In the genomic region with DNA sequence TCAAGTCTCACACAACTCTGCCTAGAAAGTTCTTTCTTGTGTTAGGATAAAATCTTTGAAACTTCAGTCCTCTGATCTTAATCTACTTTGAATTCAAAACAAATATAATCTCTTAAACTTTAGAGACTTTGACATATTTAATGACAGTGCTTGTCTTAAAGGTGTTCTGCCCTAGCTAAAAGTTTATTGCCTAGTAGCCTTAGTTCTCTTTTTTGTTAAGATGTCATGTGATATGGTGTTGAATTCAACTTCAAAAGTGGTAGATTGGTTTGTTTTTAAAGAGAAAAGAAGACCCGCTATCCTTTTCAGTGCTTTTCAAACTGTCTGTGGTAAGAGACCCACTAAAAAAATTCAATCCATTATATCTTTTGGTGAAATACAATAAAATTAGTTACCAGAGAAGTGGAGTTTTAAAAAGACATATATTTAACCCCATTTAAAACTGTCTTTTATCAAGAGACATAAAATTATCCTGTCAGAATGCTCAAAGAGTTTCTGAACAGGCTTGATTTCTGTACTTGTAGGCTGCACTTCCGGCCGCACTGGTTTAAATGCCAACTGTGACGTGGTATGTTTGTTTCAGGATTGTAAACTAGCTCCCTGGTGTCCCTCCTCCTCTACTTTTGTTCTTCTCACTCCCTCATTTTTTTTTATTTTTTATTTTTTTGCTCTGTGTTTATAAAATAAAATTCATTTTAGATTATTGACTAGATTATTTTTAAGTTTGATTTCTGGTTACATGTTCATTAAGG, we compare ENCODE assay signal across 10 cellular contexts.
A peak's percentile ranks its signal among the peaks of the same experiment; 100 is the strongest.
DNase-seq lines count a peak whose midpoint lies in the region; ATAC-seq, FAIRE-seq and TF ChIP-seq lines count a peak whose summit lies in the region.
"Had no signal": no experiment of that assay in that cellular context is flagged by ENCODE, and none has a peak within 500 bp of the region (broad histone marks: within the 10 kb centered on the region; RNA-seq: fewer than 3 reads in every experiment).

No MANE protein-coding gene starts in this region.

- no peak overlapping the region for H3K9ac ChIP-seq in endothelial cell of umbilical vein (replicated peaks; ENCODE audit: extremely low read depth, insufficient read depth, low read length)

- H3K36me3 ChIP-seq in MG63 (peaks cover 8% of the 10 kb centered on the region), endothelial cell of umbilical vein (ENCODE audit: control insufficient read depth in 2 of 2, extremely low read depth in 1 of 2, insufficient read depth in 2 of 2, low read length in 2 of 2) (no peaks in the 10 kb centered on the region), muscle layer of duodenum (ENCODE audit: control insufficient read depth in 1 of 2, insufficient read depth in 2 of 2, low read length in 2 of 2) (no peaks in the 10 kb centered on the region)

- TF ChIP-seq CTCF in 22Rv1 (IDR thresholded peaks at IDR 0.05) (no peak), endothelial cell of umbilical vein (IDR thresholded peaks at IDR 0.05; ENCODE audit: extremely low read depth in 1 of 2, insufficient read depth in 1 of 2, low read depth in 1 of 2, low read length in 2 of 2) (no peak)

- peaks cover 9% of the 10 kb centered on the region for H3K4me1 ChIP-seq in endothelial cell of umbilical vein (ENCODE audit: control insufficient read depth, extremely low read depth, insufficient read depth, low read length)
- H3K4me1 ChIP-seq in muscle layer of duodenum (ENCODE audit: control insufficient read depth in 1 of 2, insufficient read depth in 2 of 2, low read length in 2 of 2), result peaks cover 0 to 30% of the 10 kb centered on the region in 2 donors

- no peak overlapping the region for H2AFZ ChIP-seq in endothelial cell of umbilical vein (ENCODE audit: low read depth, low read length)

- BruUV-seq in endothelial cell of umbilical vein (replicated peaks; lab: Mats Ljungman, UMichigan), result no TSS peak

- peaks cover 47% of the 10 kb centered on the region for H4K20me1 ChIP-seq in endothelial cell of umbilical vein (replicated peaks; ENCODE audit: control insufficient read depth, extremely low read depth, insufficient read depth, low read length)

- H3K27me3 ChIP-seq in MG63 (no peaks in the 10 kb centered on the region), endothelial cell of umbilical vein (ENCODE audit: control insufficient read depth in 2 of 2, insufficient read depth in 2 of 2, low read length in 2 of 2) (no peaks in the 10 kb centered on the region), muscle layer of duodenum (ENCODE audit: low read depth, low read length) (no peaks in the 10 kb centered on the region)

- CTCF ChIA-PET in endothelial cell of umbilical vein (lab: Charles Lee), result interaction anchor here (1.0 to 1.7 kb wide), 3 partner anchors 10 to 64 kb away, joined by 3 to 4 read pairs (median 4); no protein-coding TSS in a partner anchor

- H3K9me1 ChIP-seq in endothelial cell of umbilical vein (replicated peaks; ENCODE audit: control insufficient read depth, extremely low read depth, insufficient read depth, low read length), result peaks cover 6% of the 10 kb centered on the region

- H3K27ac ChIP-seq in 22Rv1, result peak overlapping the region; percentile 72
- H3K27ac ChIP-seq in endothelial cell of umbilical vein (ENCODE audit: insufficient read depth, low read depth, low read length), result peak overlapping the region; percentile 10
- H3K27ac ChIP-seq in muscle layer of duodenum (ENCODE audit: low read length), result peak overlapping the region; percentile 5

- H3K9me3 ChIP-seq in MG63 (peaks cover 4% of the 10 kb centered on the region; the same call in 1 of the 2 replicates), endothelial cell of umbilical vein (replicated peaks; ENCODE audit: control insufficient read depth, insufficient read depth, low read length) (no peaks in the 10 kb centered on the region), muscle layer of duodenum (ENCODE audit: control insufficient read depth in 1 of 2, low read length in 2 of 2) (no peaks in the 10 kb centered on the region)

- intact Hi-C loops in endothelial cell of umbilical vein (cut with micrococcal nuclease), result no loop called here

- dilution Hi-C loops in endothelial cell of umbilical vein (cut with MboI; ENCODE audit: extremely low pct_ligation_motif_present, low sequenced_read_pairs), result no loop called here

- no peak overlapping the region for H3K4me3 ChIP-seq in MG63
- H3K4me3 ChIP-seq in endothelial cell of umbilical vein (replicated peaks in 1 of 3; ENCODE audit: insufficient read depth in 1 of 3, low read depth in 1 of 3, low read length in 3 of 3), result no peak overlapping the region
- H3K4me3 ChIP-seq in muscle layer of duodenum (ENCODE audit: low read depth in 1 of 2, low read length in 2 of 2), result no peak overlapping the region

- no peak for ATAC-seq in HG03571 (IDR thresholded peaks at IDR 0.05; ENCODE audit: unreplicated experiment)

- DNase-seq in MG63 (peak; percentile 53), endothelial cell of umbilical vein (ENCODE audit: low read depth, low spot score) (peak; percentile 63), NCI-H146 (lab: John Stamatoyannopoulos, UW) (no peak), GM19240 (ENCODE audit: insufficient read length, low spot score) (no peak), GOT3 (lab: John Stamatoyannopoulos, UW) (no peak)
- DNase-seq: DMS79, SW 1271 had no signal

- POLR2A ChIA-PET in endothelial cell of umbilical vein (lab: Charles Lee), result no interaction called here

- FAIRE-seq in endothelial cell of umbilical vein (lab: Jason Lieb, UNC), result no peak

- H3K79me2 ChIP-seq in endothelial cell of umbilical vein (ENCODE audit: control insufficient read depth, insufficient read depth, low read length), result peaks cover 100% of the 10 kb centered on the region

- H3K4me2 ChIP-seq in endothelial cell of umbilical vein (ENCODE audit: insufficient read depth, low read length), result peak overlapping the region; percentile 53

- no peak for TF ChIP-seq POLR2A in endothelial cell of umbilical vein (IDR thresholded peaks at IDR 0.05; ENCODE audit: low read depth, low read length)

TF ChIP-seq in endothelial cell of umbilical vein, 7 proteins besides CTCF, POLR2A, EP300 and RAD21:
- TF ChIP-seq POLR2AphosphoS5 (IDR thresholded peaks at IDR 0.05; ENCODE audit: insufficient read depth, low read depth, low read length), result no peak
- TF ChIP-seq, protein P1, sequence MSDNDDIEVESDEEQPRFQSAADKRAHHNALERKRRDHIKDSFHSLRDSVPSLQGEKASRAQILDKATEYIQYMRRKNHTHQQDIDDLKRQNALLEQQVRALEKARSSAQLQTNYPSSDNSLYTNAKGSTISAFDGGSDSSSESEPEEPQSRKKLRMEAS (IDR thresholded peaks at IDR 0.05; ENCODE audit: insufficient read depth, insufficient read length), result no peak
- TF ChIP-seq MYC (IDR thresholded peaks at IDR 0.05; ENCODE audit: low read depth, low read length), result no peak
- no peak for TF ChIP-seq FOS (IDR thresholded peaks at IDR 0.05; ENCODE audit: borderline replicate concordance, insufficient read depth, low read length)
- no peak for TF ChIP-seq EZH2 (IDR thresholded peaks at IDR 0.05; ENCODE audit: borderline replicate concordance, low read depth, low read length, severe bottlenecking)
- TF ChIP-seq JUN (IDR thresholded peaks at IDR 0.05; ENCODE audit: borderline replicate concordance, insufficient read depth, insufficient read length, low read depth), result no peak
- TF ChIP-seq GATA2 (IDR thresholded peaks at IDR 0.05; ENCODE audit: insufficient read depth, insufficient read length, low read depth, low read length), result no peak

Comparison
In these comparisons a context has a peak if more than half of its experiments do, and no peak if none do; other contexts are left out.
1. H3K27ac ChIP-seq: peak in every context shown above with its lines; median percentile 72 in 22Rv1; 10 in endothelial cell of umbilical vein; 5 in muscle layer of duodenum.
2. DNase-seq: peak in MG63 (single experiment) and endothelial cell of umbilical vein (single experiment); none in NCI-H146 (single experiment), GM19240 (single experiment) and GOT3 (single experiment).